1 cellular context compared by ENCODE assay signal in genomic region chr17:18038861-18039534, GRCh38.
TF ChIP-seq lines count a peak whose summit lies in the region.

ATPAF2 (minus strand) TSS chr17:18039168; CDS start chr17:18039013, 155 bp downstream.
GID4 (plus strand) TSS chr17:18039408; CDS start chr17:18039465, 57 bp downstream.

TF ChIP-seq in HEK293, 187 proteins besides CTCF, POLR2A, EP300 and RAD21 (continued from another document and continues in another):
- TF ChIP-seq ZNF677 (tag by site-specific recombination; IDR thresholded peaks at IDR 0.05) (no peak), ZNF292 (tag by site-specific recombination; IDR thresholded peaks at IDR 0.05; ENCODE audit: borderline replicate concordance, low read depth) (no peak), ZNF670 (tag by site-specific recombination; IDR thresholded peaks at IDR 0.05; ENCODE audit: low read depth) (no peak), ZNF473 (tag by site-specific recombination; IDR thresholded peaks at IDR 0.05) (no peak), ZNF148 (tag by site-specific recombination; IDR thresholded peaks at IDR 0.05; ENCODE audit: borderline replicate concordance) (no peak; the same call in 1 of the 2 replicates), INSM2 (tag by site-specific recombination; IDR thresholded peaks at IDR 0.05) (peak; percentile 29; the same call in 1 of the 2 replicates), ZNF266 (tag by site-specific recombination; IDR thresholded peaks at IDR 0.05; ENCODE audit: low read depth) (no peak), ZFP3 (tag by site-specific recombination; IDR thresholded peaks at IDR 0.05; ENCODE audit: low read depth) (no peak), ZNF521 (tag by site-specific recombination; IDR thresholded peaks at IDR 0.05) (no peak), ZFP37 (tag by site-specific recombination; IDR thresholded peaks at IDR 0.05) (no peak; the same call in 1 of the 2 replicates), ZSCAN16 (tag by site-specific recombination; IDR thresholded peaks at IDR 0.05) (no peak), ZNF544 (tag by site-specific recombination; IDR thresholded peaks at IDR 0.05) (no peak), ZNF221 (tag by site-specific recombination; IDR thresholded peaks at IDR 0.05; ENCODE audit: borderline replicate concordance) (no peak), ZNF692 (tag by site-specific recombination; IDR thresholded peaks at IDR 0.05) (peak; percentile 87), ZNF404 (tag by site-specific recombination; IDR thresholded peaks at IDR 0.05) (no peak), SCRT1 (tag by site-specific recombination; IDR thresholded peaks at IDR 0.05; ENCODE audit: borderline replicate concordance) (no peak), ZNF658 (tag by site-specific recombination; IDR thresholded peaks at IDR 0.05) (no peak), ZNF155 (tag by site-specific recombination; IDR thresholded peaks at IDR 0.05) (no peak), MYNN (tag by site-specific recombination; IDR thresholded peaks at IDR 0.05; ENCODE audit: borderline replicate concordance) (no peak), PRDM10 (tag by site-specific recombination; IDR thresholded peaks at IDR 0.05) (peak; percentile 80), ZNF48 (tag by site-specific recombination; IDR thresholded peaks at IDR 0.05) (no peak), ZEB2 (tag by site-specific recombination; IDR thresholded peaks at IDR 0.05) (peak; percentile 85), ZNF549 (tag by site-specific recombination; IDR thresholded peaks at IDR 0.05) (no peak), PRDM1 (tag by site-specific recombination; IDR thresholded peaks at IDR 0.05) (no peak), TSHZ1 (tag by site-specific recombination; IDR thresholded peaks at IDR 0.05; ENCODE audit: borderline replicate concordance) (peak; percentile 55), ZNF510 (tag by site-specific recombination; IDR thresholded peaks at IDR 0.05; ENCODE audit: insufficient replicate concordance) (no peak), ZNF433 (tag by site-specific recombination; IDR thresholded peaks at IDR 0.05; ENCODE audit: low read depth) (no peak), HIC1 (tag by site-specific recombination; IDR thresholded peaks at IDR 0.05) (no peak), ZNF513 (tag by site-specific recombination; IDR thresholded peaks at IDR 0.05) (no peak), ZNF76 (tag by site-specific recombination; IDR thresholded peaks at IDR 0.05; ENCODE audit: borderline replicate concordance, low read depth) (peak; percentile 98), KLF9 (tag by site-specific recombination; IDR thresholded peaks at IDR 0.05; ENCODE audit: low read depth) (peak; percentile 98), ZSCAN4 (tag by site-specific recombination; IDR thresholded peaks at IDR 0.05) (peak; percentile 99), ZNF10 (tag by site-specific recombination; IDR thresholded peaks at IDR 0.05) (0 out of 2 replicates have a peak, but pooled peaks have one; percentile 41), ZNF791 (tag by site-specific recombination; IDR thresholded peaks at IDR 0.05) (no peak), ZNF24 (tag by site-specific recombination; IDR thresholded peaks at IDR 0.05) (peak; percentile 57; the same call in 1 of the 2 replicates), ZBTB48 (tag by site-specific recombination; IDR thresholded peaks at IDR 0.05) (peak; percentile 29), ZNF140 (tag by site-specific recombination; IDR thresholded peaks at IDR 0.05) (no peak), ZNF776 (tag by site-specific recombination; IDR thresholded peaks at IDR 0.05; ENCODE audit: borderline replicate concordance) (no peak), PRDM6 (tag by site-specific recombination; IDR thresholded peaks at IDR 0.05) (no peak), ZFHX2 (tag by site-specific recombination; conservative IDR thresholded peaks at IDR 0.05) (peak; percentile 91), ZNF132 (tag by site-specific recombination; IDR thresholded peaks at IDR 0.05; ENCODE audit: borderline replicate concordance) (no peak)
